ENCODE assay signal across 21 cellular contexts in genomic region chr18:22912149-22912548, GRCh38. TPM values are rescaled to one million over a fixed set of nuclear protein-coding genes. Genes with fewer than 3 reads are reported as not detected.
DNase-seq lines count a peak whose midpoint lies in the region; ATAC-seq, FAIRE-seq and TF ChIP-seq lines count a peak whose summit lies in the region.
"Had no signal": no experiment of that assay in that cellular context is flagged by ENCODE, and none has a peak within 500 bp of the region (broad histone marks: within the 10 kb centered on the region; RNA-seq: fewer than 3 reads in every experiment).

No MANE protein-coding gene starts in this region.

- no peaks in the 10 kb centered on the region for H4K20me1 ChIP-seq in GM23248 (ENCODE audit: insufficient read depth)
- H4K20me1 ChIP-seq in astrocyte (ENCODE audit: insufficient read depth, low read length) = no peaks in the 10 kb centered on the region
- no peaks in the 10 kb centered on the region for H4K20me1 ChIP-seq in smooth muscle cell (ENCODE audit: low read depth)

- no peaks in the 10 kb centered on the region for H3K27me3 Mint-ChIP-seq in astrocyte (ENCODE audit: low read depth, unreplicated experiment)
- H3K27me3 Mint-ChIP-seq: B cell had no signal

- no peaks in the 10 kb centered on the region for H3K9me3 Mint-ChIP-seq in astrocyte (ENCODE audit: unreplicated experiment)

- H3F3A ChIP-seq in GM23248 (ENCODE audit: insufficient read depth) (0 out of 2 replicates have a peak, but pooled peaks cover 3% of the 10 kb centered on the region), smooth muscle cell (ENCODE audit: low read depth) (no peaks in the 10 kb centered on the region)

- in situ Hi-C loops in GM23248 (cut with MboI) = no loop called here
- in situ Hi-C loops in ACHN (cut with HindIII; ENCODE audit: low pct_ligation_motif_present, low pct_unique_long_range_greater_than_20kb, low sequenced_read_pairs) = no loop called here

- H3K9me3 ChIP-seq in GM23248 (ENCODE audit: low read depth) (no peaks in the 10 kb centered on the region), astrocyte (ENCODE audit: insufficient read depth, low read depth, low read length) (no peaks in the 10 kb centered on the region), smooth muscle cell (replicated peaks; ENCODE audit: low read depth) (no peaks in the 10 kb centered on the region)
- H3K9me3 ChIP-seq in effector memory CD4-positive, alpha-beta T cell (ENCODE audit: control insufficient read depth, low read length) = no peaks in the 10 kb centered on the region
- H3K9me3 ChIP-seq: Peyer's patch, SJCRH30 had no signal

- 95 to 100% methylated on average over 1 of the region's 1 CpG for WGBS in GM23248 (ENCODE audit: low coverage in 1 of 2, low lambda C conversion rate in 2 of 2, missing lambda C conversion rate in 2 of 2), 2 experiments
- 86% methylated on average over 1 of the region's 1 CpG for WGBS in smooth muscle cell (ENCODE audit: low lambda C conversion rate)

- ATAC-seq in GM18511 (IDR thresholded peaks at IDR 0.05; ENCODE audit: unreplicated experiment) (no peak), omental fat pad (ENCODE audit: low FRiP score) (no peak)

- H3K4me2 ChIP-seq in GM23248 (ENCODE audit: unreplicated experiment) = peak overlapping the region; percentile 37
- H3K4me2 ChIP-seq in astrocyte (ENCODE audit: low read length) = no peak overlapping the region
- H3K4me2 ChIP-seq in smooth muscle cell = peak overlapping the region; percentile 11
- H3K4me2 ChIP-seq: KMS-11 had no signal

- no peaks in the 10 kb centered on the region; the same call in 1 of the 2 replicates for H3K9me2 ChIP-seq in GM23248 (ENCODE audit: insufficient read depth)

- H3K36me3 ChIP-seq in GM23248 (ENCODE audit: low read depth) (no peaks in the 10 kb centered on the region), astrocyte (ENCODE audit: insufficient read depth, low read length) (no peaks in the 10 kb centered on the region), smooth muscle cell (ENCODE audit: low read depth) (no peaks in the 10 kb centered on the region)
- H3K36me3 ChIP-seq in effector memory CD4-positive, alpha-beta T cell (ENCODE audit: control insufficient read depth, insufficient read depth, low read length) = no peaks in the 10 kb centered on the region
- H3K36me3 ChIP-seq: Peyer's patch, SJCRH30 had no signal

- peak overlapping the region; percentile 98 for H3K27ac Mint-ChIP-seq in astrocyte (ENCODE audit: unreplicated experiment)
- H3K27ac Mint-ChIP-seq: B cell had no signal

- DNase-seq in GM23248 = no peak
- no peak for DNase-seq in astrocyte (ENCODE audit: low read depth)
- no peak for DNase-seq in epithelial cell of prostate (ENCODE audit: low read depth, low spot score)
- no peak for DNase-seq in smooth muscle cell (lab: John Stamatoyannopoulos, UW; ENCODE audit: unreplicated experiment)
- no peak for DNase-seq in ACHN
- no peak for DNase-seq in effector memory CD4-positive, alpha-beta T cell
- DNase-seq in omental fat pad (ENCODE audit: low spot score) = no peak
- DNase-seq: DMS 273 treated with DMSO at 0.1 percent for 48 hours; DMS79 treated with DMSO at 0.1 percent for 48 hours; NCI-H1105; NCI-H146; NCI-H2029; NCI-H226; NCI-H510A treated with DMSO at 0.1 percent for 48 hours; NCI-H774; NK-92 treated with Interleukin-12 subunit alpha and Interleukin-12 subunit beta, amount 100 ng/mL, for 24 hours; Peyer's patch; SJCRH30 had no signal

- H3K79me2 ChIP-seq in GM23248 (ENCODE audit: insufficient read depth) = no peaks in the 10 kb centered on the region
- H3K79me2 ChIP-seq in astrocyte (ENCODE audit: insufficient read depth, low read length) = no peaks in the 10 kb centered on the region
- no peaks in the 10 kb centered on the region for H3K79me2 ChIP-seq in smooth muscle cell (ENCODE audit: low read depth)

- H3K4me3 Mint-ChIP-seq in astrocyte (ENCODE audit: unreplicated experiment) = no peak overlapping the region
- H3K4me3 Mint-ChIP-seq: B cell had no signal

- H3K4me1 Mint-ChIP-seq in astrocyte (ENCODE audit: low read depth, unreplicated experiment) = peaks cover 33% of the 10 kb centered on the region
- H3K4me1 Mint-ChIP-seq: B cell had no signal

- H3K27ac ChIP-seq in GM23248 (peak overlapping the region; percentile 72), astrocyte (ENCODE audit: low read depth, low read length) (no peak overlapping the region), epithelial cell of prostate (peak overlapping the region; percentile 95), smooth muscle cell (ENCODE audit: low read depth) (peak overlapping the region; percentile 81)
- H3K27ac ChIP-seq in effector memory CD4-positive, alpha-beta T cell (ENCODE audit: insufficient read depth, low read length, poor library complexity, severe bottlenecking) = no peak overlapping the region
- H3K27ac ChIP-seq: KMS-11, Peyer's patch, SJCRH30 had no signal

- TF ChIP-seq CTCF in astrocyte (IDR thresholded peaks at IDR 0.05; ENCODE audit: insufficient read depth, low read depth, low read length) (no peak), smooth muscle cell (IDR thresholded peaks at IDR 0.05; ENCODE audit: borderline replicate concordance, insufficient read depth, poor library complexity, severe bottlenecking) (no peak), omental fat pad (IDR thresholded peaks at IDR 0.05) (no peak)

- peak overlapping the region; percentile 48; the same call in 1 of the 2 replicates for H3K9ac ChIP-seq in GM23248
- no peak overlapping the region for H3K9ac ChIP-seq in astrocyte (ENCODE audit: low read length)
- H3K9ac ChIP-seq in smooth muscle cell (ENCODE audit: low read depth) = peak overlapping the region; percentile 26
- H3K9ac ChIP-seq: KMS-11 had no signal

- FAIRE-seq in astrocyte (lab: Jason Lieb, UNC) = no peak

- no peaks in the 10 kb centered on the region for H3K27me3 ChIP-seq in GM23248 (replicated peaks; ENCODE audit: insufficient read depth)
- H3K27me3 ChIP-seq in astrocyte (ENCODE audit: insufficient read depth, low read length) = no peaks in the 10 kb centered on the region
- no peaks in the 10 kb centered on the region for H3K27me3 ChIP-seq in smooth muscle cell (ENCODE audit: low read depth)
- H3K27me3 ChIP-seq in effector memory CD4-positive, alpha-beta T cell (replicated peaks; ENCODE audit: control insufficient read depth, insufficient read depth, low read length, poor library complexity, severe bottlenecking) = no peaks in the 10 kb centered on the region
- H3K27me3 ChIP-seq: Peyer's patch, SJCRH30 had no signal

- H3K4me1 ChIP-seq in GM23248 (ENCODE audit: insufficient read depth) = peaks cover 15% of the 10 kb centered on the region
- H3K4me1 ChIP-seq in astrocyte (ENCODE audit: insufficient read depth, low read length) = no peaks in the 10 kb centered on the region
- H3K4me1 ChIP-seq in smooth muscle cell (ENCODE audit: low read depth) = peaks cover 27% of the 10 kb centered on the region
- H3K4me1 ChIP-seq in effector memory CD4-positive, alpha-beta T cell (ENCODE audit: control insufficient read depth, insufficient read depth, low read length, poor library complexity, severe bottlenecking) = no peaks in the 10 kb centered on the region
- H3K4me1 ChIP-seq: Peyer's patch, SJCRH30 had no signal

- no peaks in the 10 kb centered on the region for H3K36me3 Mint-ChIP-seq in astrocyte (ENCODE audit: low read depth, unreplicated experiment)

- H3K4me3 ChIP-seq in GM23248 (no peak overlapping the region), astrocyte (ENCODE audit: insufficient read depth, low read depth, low read length) (no peak overlapping the region), smooth muscle cell (no peak overlapping the region)
- no peak overlapping the region for H3K4me3 ChIP-seq in effector memory CD4-positive, alpha-beta T cell (ENCODE audit: insufficient read depth, low read depth, low read length, poor library complexity, severe bottlenecking)
- H3K4me3 ChIP-seq: Peyer's patch, SJCRH30 had no signal

- H2AFZ ChIP-seq in GM23248 (peak overlapping the region; percentile 79), astrocyte (ENCODE audit: low read depth, low read length) (no peak overlapping the region), smooth muscle cell (ENCODE audit: low read depth) (no peak overlapping the region)

RNA-seq across cellular contexts. Expression of gene RBBP8, which starts 21.0 kb away (rescaled TPM):
- total RNA-seq in GM23248 (2014; rRNA removed; shearing (Covaris generic)) = 34.9 and 45.2 TPM in 2 replicates
- 26.9 and 27.1 TPM in 2 replicates for polyA plus RNA-seq in GM23248 (2016; fragmentation: Nextera tagmentation; extraction: Ambion mirVana)
- 16.7 and 23.4 TPM in 2 replicates for total RNA-seq in astrocyte
- total RNA-seq in smooth muscle cell = 29.5 and 39.3 TPM in 2 replicates
- 11.7 and 14.4 TPM in 2 replicates for polyA plus RNA-seq in smooth muscle cell
- 10 to 100 TPM; 14.2 to 63.4 (median 32.9) TPM for total RNA-seq in omental fat pad

Comparison
In these comparisons a context has a peak if more than half of its experiments do, and no peak if none do; other contexts are left out.
1. H3K27ac ChIP-seq: peak in GM23248 (single experiment), epithelial cell of prostate (single experiment) and smooth muscle cell (single experiment); none in astrocyte (single experiment) and effector memory CD4-positive, alpha-beta T cell (single experiment).